9 cellular contexts compared by ENCODE assay signal in the genomic region with DNA sequence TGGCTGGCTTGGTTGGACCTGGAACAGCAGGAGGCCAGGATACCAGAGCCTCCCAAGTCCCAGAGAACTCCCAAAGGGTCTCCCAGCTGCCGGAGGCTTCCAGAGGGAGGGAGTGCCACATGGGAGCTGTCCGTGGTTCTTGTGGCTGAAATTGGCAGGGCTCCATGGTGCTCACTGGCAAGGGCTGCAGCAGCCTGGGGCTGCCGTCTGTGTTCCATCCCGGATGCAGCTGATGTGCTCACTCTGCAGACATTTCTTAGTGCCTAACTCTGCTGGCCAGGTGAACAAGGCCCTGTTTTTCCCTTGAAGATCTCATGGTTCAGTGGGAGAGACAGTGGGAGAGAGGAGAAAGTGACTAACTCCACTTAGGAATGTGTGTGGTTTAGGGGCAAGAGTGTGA.
DNase-seq lines count a peak whose midpoint lies in the region; ATAC-seq, FAIRE-seq and TF ChIP-seq lines count a peak whose summit lies in the region.
"Had no signal": no experiment of that assay in that cellular context is flagged by ENCODE, and none has a peak within 500 bp of the region (broad histone marks: within the 10 kb centered on the region; RNA-seq: fewer than 3 reads in every experiment).

No MANE protein-coding gene starts in this region.

- ATAC-seq in HG03342 (IDR thresholded peaks at IDR 0.05; ENCODE audit: unreplicated experiment): no peak
- ATAC-seq: gastroesophageal sphincter had no signal

- H3K9ac ChIP-seq in keratinocyte (ENCODE audit: control insufficient read depth, extremely low read depth, insufficient read depth, low read length): no peak overlapping the region

- no peak for TF ChIP-seq CTCF in AG04449 (IDR thresholded peaks at IDR 0.05; ENCODE audit: insufficient read depth, low read length, missing control alignments)
- TF ChIP-seq CTCF in adrenal gland (IDR thresholded peaks at IDR 0.05): no peak
- no peak for TF ChIP-seq CTCF in keratinocyte (optimal IDR thresholded peaks at IDR 0.05 in 1 of 3, IDR thresholded peaks at IDR 0.05 in 1 of 3, conservative IDR thresholded peaks at IDR 0.05 in 1 of 3; ENCODE audit: extremely low read depth in 1 of 3, insufficient read depth in 2 of 3, low read length in 3 of 3)

- H3K36me3 ChIP-seq in adrenal gland (replicated peaks in 1 of 2): no peaks in the 10 kb centered on the region
- no peaks in the 10 kb centered on the region for H3K36me3 ChIP-seq in keratinocyte (ENCODE audit: control insufficient read depth in 2 of 2, extremely low read depth in 1 of 2, insufficient read depth in 2 of 2, low read length in 2 of 2)
- H3K36me3 ChIP-seq: gastroesophageal sphincter had no signal

- intact Hi-C loops in adrenal gland (cut with DNase I): loop anchor here (10.0 kb wide), 3 partner anchors 178 to 598 kb away; no protein-coding TSS in a partner anchor

- FAIRE-seq in keratinocyte (lab: Jason Lieb, UNC): peak; percentile 71

- 4 to 10% (median 7%) methylated on average over 3 to 4 of the region's 4 CpGs for whole genome bisulfite sequencing in adrenal gland, 4 donors

- CTCF ChIA-PET in AG04449 (lab: Yijun Ruan, JAX): interaction anchor here (0.8 to 7.3 kb wide), 4 partner anchors 10 to 596 kb away, joined by 3 to 50 read pairs (median 3); no protein-coding TSS in a partner anchor
- CTCF ChIA-PET in HEK293T (lab: Yijun Ruan, JAX): interaction anchor here (1.2 kb wide), 1 partner anchor 24 kb away, joined by 3 read pairs; no protein-coding TSS in a partner anchor

- H3K4me1 ChIP-seq in adrenal gland (replicated peaks in 1 of 2): no peaks in the 10 kb centered on the region
- no peaks in the 10 kb centered on the region for H3K4me1 ChIP-seq in keratinocyte (ENCODE audit: control insufficient read depth, extremely low read depth, insufficient read depth, low read length)
- H3K4me1 ChIP-seq: gastroesophageal sphincter had no signal

- H3K79me2 ChIP-seq in keratinocyte (ENCODE audit: control insufficient read depth, insufficient read depth, low read length): no peaks in the 10 kb centered on the region

- H3K9me1 ChIP-seq in keratinocyte (ENCODE audit: control insufficient read depth, extremely low read depth, insufficient read depth, low read length): no peaks in the 10 kb centered on the region

- no peak overlapping the region for H3K4me2 ChIP-seq in keratinocyte (ENCODE audit: control insufficient read depth, extremely low read depth, insufficient read depth, low read depth, low read length)

- POLR2A ChIA-PET in AG04449 (lab: Yijun Ruan, JAX): no interaction called here
- POLR2A ChIA-PET in HEK293T (lab: Yijun Ruan, JAX): no interaction called here

- no peak overlapping the region for H3K27ac ChIP-seq in adrenal gland
- H3K27ac ChIP-seq in keratinocyte (ENCODE audit: control insufficient read depth, insufficient read depth, low read length): no peak overlapping the region
- H3K27ac ChIP-seq: gastroesophageal sphincter had no signal

- DNase-seq in AG04449 (ENCODE audit: low read depth, low spot score) (peak; percentile 26), HEK293T (ENCODE audit: extremely low spot score) (peak; percentile 34), adrenal gland (peak; percentile 36 to 75 (median 50)), keratinocyte (ENCODE audit: low read depth, low spot score) (no peak), SW 1271 (lab: John Stamatoyannopoulos, UW) (no peak), NCI-H510A treated with DMSO at 0.1 percent for 48 hours (lab: John Stamatoyannopoulos, UW) (no peak), NCI-H1436 treated with DMSO at 0.1 percent for 48 hours (lab: John Stamatoyannopoulos, UW) (no peak)

- H3K27me3 ChIP-seq in adrenal gland (no peaks in the 10 kb centered on the region), keratinocyte (ENCODE audit: control insufficient read depth, extremely low read depth, insufficient read depth, low read length) (peaks cover 18% of the 10 kb centered on the region)

- H3K9me3 ChIP-seq in adrenal gland (replicated peaks in 1 of 3) (no peaks in the 10 kb centered on the region), keratinocyte (ENCODE audit: control insufficient read depth, low read depth, low read length) (no peaks in the 10 kb centered on the region)

- H2AFZ ChIP-seq in keratinocyte (ENCODE audit: control insufficient read depth, low read length): no peak overlapping the region

- dilution Hi-C loops in keratinocyte (cut with MboI; ENCODE audit: extremely low pct_ligation_motif_present, low sequenced_read_pairs): loop anchor here (5.0 kb wide), 1 partner anchor 36 kb away; no protein-coding TSS in a partner anchor

- no peak for TF ChIP-seq POLR2A in adrenal gland (IDR thresholded peaks at IDR 0.05)

- H4K20me1 ChIP-seq in keratinocyte (ENCODE audit: control insufficient read depth, extremely low read depth, insufficient read depth, low read length): no peaks in the 10 kb centered on the region

- H3K4me3 ChIP-seq in AG04449 (ENCODE audit: low read depth, low read length) (no peak overlapping the region), adrenal gland (no peak overlapping the region), keratinocyte (ENCODE audit: control insufficient read depth in 2 of 3, extremely low read depth in 1 of 3, insufficient read depth in 2 of 3, low read depth in 1 of 3, low read length in 3 of 3) (no peak overlapping the region)
- H3K4me3 ChIP-seq: gastroesophageal sphincter had no signal

TF ChIP-seq in HEK293T, 16 proteins besides CTCF, POLR2A, EP300 and RAD21:
- TF ChIP-seq SUZ12 (IDR thresholded peaks at IDR 0.05): no peak
- TF ChIP-seq NFRKB (IDR thresholded peaks at IDR 0.05): no peak

Comparison
In these comparisons a context has a peak if more than half of its experiments do, and no peak if none do; other contexts are left out.
1. DNase-seq: peak in AG04449 (single experiment), HEK293T (single experiment) and adrenal gland (7 of 7); none in keratinocyte (single experiment), SW 1271 (0 of 2), NCI-H510A treated with DMSO at 0.1 percent for 48 hours (single experiment) and NCI-H1436 treated with DMSO at 0.1 percent for 48 hours (single experiment).